ENCODE assay signal across 18 cellular contexts in genomic region chr1:203367051-203367450, GRCh38. TPM values are rescaled to one million over a fixed set of nuclear protein-coding genes. Genes with fewer than 3 reads are reported as not detected.
DNase-seq lines count a peak whose midpoint lies in the region; ATAC-seq and TF ChIP-seq lines count a peak whose summit lies in the region.
"Had no signal": no experiment of that assay in that cellular context is flagged by ENCODE, and none has a peak within 500 bp of the region (broad histone marks: within the 10 kb centered on the region; RNA-seq: fewer than 3 reads in every experiment).

No MANE protein-coding gene starts in this region.

- CTCF ChIA-PET in GM10248 (lab: Yijun Ruan, JAX), result interaction anchor here (1.1 to 22.0 kb wide), 4 partner anchors 10 to 121 kb away, joined by 3 to 292 read pairs (median 5); no protein-coding TSS in a partner anchor

- DNase-seq in DMS153 treated with DMSO at 0.1 percent for 48 hours (lab: John Stamatoyannopoulos, UW; ENCODE audit: unreplicated experiment) (peak; percentile 95), NCI-H146 treated with DMSO at 0.1 percent for 48 hours (lab: John Stamatoyannopoulos, UW; ENCODE audit: unreplicated experiment) (peak; percentile 92), NCI-H69 (lab: John Stamatoyannopoulos, UW) (peak; percentile 91), medulla oblongata (ENCODE audit: extremely low spot score) (peak; percentile 66), GM10248 (ENCODE audit: extremely low spot score) (no peak), SK-N-DZ (ENCODE audit: low spot score) (no peak)
- DNase-seq in stimulated activated naive CD4-positive, alpha-beta T cell (lab: John Stamatoyannopoulos, UW), result no peak
- DNase-seq: CD4-positive, CD25-positive, alpha-beta regulatory T cell; central memory CD4-positive, alpha-beta T cell; effector CD4-positive, alpha-beta T cell; esophagus squamous epithelium; H9; left ventricle myocardium superior; SK-N-SH; T-helper 9 cell had no signal

- POLR2A ChIA-PET in GM10248 (lab: Yijun Ruan, JAX), result no interaction called here

- no peak for TF ChIP-seq CTCF in GM10248 (IDR thresholded peaks at IDR 0.05; ENCODE audit: control extremely low read depth, extremely low read depth, low read depth, missing control alignments)

- ATAC-seq in GM21529 (IDR thresholded peaks at IDR 0.05; ENCODE audit: unreplicated experiment), result no peak
- ATAC-seq: left ventricle myocardium superior; Panc1; stimulated activated effector memory CD8-positive, alpha-beta T cell treated with anti-CD3 and anti-CD28 coated beads, Interleukin-12 subunit alpha, Interleukin-12 subunit beta, amount 100 ng/mL, for 72 hours had no signal

RNA-seq across cellular contexts. Expression of gene FMOD, which starts 16.1 kb away (rescaled TPM):
- polyA plus RNA-seq in SK-N-DZ (2014; cell fraction: cytosol; rRNA removed), result 0.14 and 0.19 TPM in 2 replicates
- 0.14 TPM in 1 of 2 replicates, not detected in the other for polyA plus RNA-seq in SK-N-DZ (2014; cell fraction: nucleus; rRNA removed)
- polyA plus RNA-seq: CD4-positive, CD25-positive, alpha-beta regulatory T cell; SK-N-SH had no signal

Comparison
In these comparisons a context has a peak if more than half of its experiments do, and no peak if none do; other contexts are left out.
1. DNase-seq: peak in DMS153 treated with DMSO at 0.1 percent for 48 hours (single experiment), NCI-H146 treated with DMSO at 0.1 percent for 48 hours (single experiment), NCI-H69 (single experiment) and medulla oblongata (single experiment); none in stimulated activated naive CD4-positive, alpha-beta T cell (0 of 6), GM10248 (single experiment) and SK-N-DZ (single experiment).